ENCODE assay signal across 8 cellular contexts in genomic region chr3:110094002-110094401, GRCh38.
"Had no signal": no experiment of that assay in that cellular context is flagged by ENCODE, and none has a peak within 500 bp of the region (broad histone marks: within the 10 kb centered on the region; RNA-seq: fewer than 3 reads in every experiment).

No MANE protein-coding gene starts in this region.

- ATAC-seq: GM23338 had no signal

- H3K4me2 ChIP-seq: GM23338, KMS-11 had no signal

- H3K9ac ChIP-seq: KMS-11 had no signal

- H2AFZ ChIP-seq: GM23338 had no signal

- DNase-seq: H9, HCEC 1CT, KBM-7 had no signal

- H3K4me3 ChIP-seq: GM23338 had no signal

- H3K27ac ChIP-seq: KMS-11 had no signal

- FAIRE-seq: H1, H54, HTR-8/SVneo had no signal
